In genomic region chr5:86118542-86118941, GRCh38 we compare ENCODE assay signal across 12 cellular contexts.
DNase-seq lines count a peak whose midpoint lies in the region; ATAC-seq and TF ChIP-seq lines count a peak whose summit lies in the region.
"Had no signal": no experiment of that assay in that cellular context is flagged by ENCODE, and none has a peak within 500 bp of the region (broad histone marks: within the 10 kb centered on the region; RNA-seq: fewer than 3 reads in every experiment).

No MANE protein-coding gene starts in this region.

- DNase-seq in NAMALWA (ENCODE audit: low spot score), result peak; percentile 44
- no peak for DNase-seq in epithelial cell of proximal tubule (ENCODE audit: low read depth)
- DNase-seq in NCI-H446 (lab: John Stamatoyannopoulos, UW), result no peak
- DNase-seq in NCI-H2029 treated with DMSO at 0.1 percent for 48 hours (lab: John Stamatoyannopoulos, UW), result no peak
- DNase-seq in CD8-positive, alpha-beta T cell, result no peak
- no peak for DNase-seq in NCI-H345 treated with DMSO at 0.1 percent for 48 hours (lab: John Stamatoyannopoulos, UW; ENCODE audit: unreplicated experiment)
- DNase-seq: activated T-cell treated with anti-CD3 and anti-CD28 coated beads for 4 hours; aorta; DND-41; stimulated activated naive CD4-positive, alpha-beta T cell treated with Interleukin-2 at 50 U/mL for 16 hours had no signal

- H3K9me3 Mint-ChIP-seq in CD8-positive, alpha-beta T cell, result no peaks in the 10 kb centered on the region

- no peak overlapping the region for H3K27ac Mint-ChIP-seq in CD8-positive, alpha-beta T cell

- POLR2A ChIA-PET in CD8-positive, alpha-beta T cell (lab: Charles Lee), result no interaction called here

- H3K4me1 Mint-ChIP-seq in CD8-positive, alpha-beta T cell (ENCODE audit: low read depth), result no peaks in the 10 kb centered on the region

- no peaks in the 10 kb centered on the region for H3K27me3 Mint-ChIP-seq in CD8-positive, alpha-beta T cell (ENCODE audit: low read depth)

- H3K4me1 ChIP-seq in CD8-positive, alpha-beta T cell (ENCODE audit: insufficient read depth, low read length), result no peaks in the 10 kb centered on the region

- CTCF ChIA-PET in CD8-positive, alpha-beta T cell (lab: Charles Lee), result no interaction called here

- no peak overlapping the region for H3K4me3 ChIP-seq in epithelial cell of proximal tubule (ENCODE audit: low read depth, low read length)
- no peak overlapping the region for H3K4me3 ChIP-seq in CD8-positive, alpha-beta T cell (ENCODE audit: low read depth, low read length)

- H3K27me3 ChIP-seq in CD8-positive, alpha-beta T cell (ENCODE audit: insufficient read depth, low read length), result no peaks in the 10 kb centered on the region

- H3K4me3 Mint-ChIP-seq in CD8-positive, alpha-beta T cell, result no peak overlapping the region

- no peak overlapping the region for H3K27ac ChIP-seq in CD8-positive, alpha-beta T cell (ENCODE audit: low read depth, low read length)

- intact Hi-C loops in CD8-positive, alpha-beta T cell (cut with DNase I, micrococcal nuclease), result no loop called here

- H3K36me3 Mint-ChIP-seq in CD8-positive, alpha-beta T cell, result no peaks in the 10 kb centered on the region

- TF ChIP-seq CTCF in epithelial cell of proximal tubule (conservative IDR thresholded peaks at IDR 0.05; ENCODE audit: low read depth, low read length), result peak; percentile 18
- TF ChIP-seq CTCF in CD8-positive, alpha-beta T cell (IDR thresholded peaks at IDR 0.05), result no peak

- ATAC-seq in GM18519 (IDR thresholded peaks at IDR 0.05; ENCODE audit: low FRiP score, unreplicated experiment) (peak; percentile 72), HG02610 (IDR thresholded peaks at IDR 0.05; ENCODE audit: unreplicated experiment) (peak; percentile 64)
- no peak for ATAC-seq in CD8-positive, alpha-beta T cell

- no peaks in the 10 kb centered on the region for H3K36me3 ChIP-seq in CD8-positive, alpha-beta T cell (ENCODE audit: insufficient read depth, low read length)

- no peaks in the 10 kb centered on the region for H3K9me3 ChIP-seq in CD8-positive, alpha-beta T cell (ENCODE audit: low read length)
